Comparison of ENCODE assay signal across 9 cellular contexts in the genomic region with DNA sequence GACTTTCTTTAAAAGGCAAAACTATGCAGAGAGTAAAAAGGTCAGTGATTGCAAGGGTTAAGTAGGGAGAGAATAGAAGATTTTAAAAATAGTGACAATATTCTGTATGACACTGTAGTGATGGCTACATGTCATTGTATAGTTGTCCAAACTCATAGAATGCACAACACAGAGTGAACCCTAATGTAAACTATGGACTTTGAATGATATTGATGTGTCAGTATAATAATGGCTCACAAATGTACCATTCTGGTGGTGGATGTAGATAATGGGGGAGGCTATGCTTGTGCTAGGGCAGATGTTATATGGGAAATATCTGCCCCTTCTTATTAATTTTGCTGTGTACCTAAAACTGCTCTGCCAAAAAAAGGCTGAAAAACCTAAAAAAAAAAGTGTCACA.
"Had no signal": no experiment of that assay in that cellular context is flagged by ENCODE, and none has a peak within 500 bp of the region (broad histone marks: within the 10 kb centered on the region; RNA-seq: fewer than 3 reads in every experiment).

No MANE protein-coding gene starts in this region.

- H3K36me3 ChIP-seq: HAP-1 had no signal

- H3K4me3 ChIP-seq: GM23248, HAP-1, K562 had no signal

- DNase-seq: GM23248, GOT3, H7, HFFc6, IMR-90 had no signal

- ATAC-seq: HCT116, K562 had no signal

- H3K4me3 Mint-ChIP-seq: HFFc6 had no signal

- H3K9me3 ChIP-seq: HAP-1 had no signal

- H3K27ac ChIP-seq: GM23248, HL-60 had no signal

- H3K27ac Mint-ChIP-seq: HFFc6 had no signal

- H3K4me1 ChIP-seq: HAP-1 had no signal

- H3K9ac ChIP-seq: GM23248 had no signal

- H2AFZ ChIP-seq: GM23248 had no signal
